In the genomic region with DNA sequence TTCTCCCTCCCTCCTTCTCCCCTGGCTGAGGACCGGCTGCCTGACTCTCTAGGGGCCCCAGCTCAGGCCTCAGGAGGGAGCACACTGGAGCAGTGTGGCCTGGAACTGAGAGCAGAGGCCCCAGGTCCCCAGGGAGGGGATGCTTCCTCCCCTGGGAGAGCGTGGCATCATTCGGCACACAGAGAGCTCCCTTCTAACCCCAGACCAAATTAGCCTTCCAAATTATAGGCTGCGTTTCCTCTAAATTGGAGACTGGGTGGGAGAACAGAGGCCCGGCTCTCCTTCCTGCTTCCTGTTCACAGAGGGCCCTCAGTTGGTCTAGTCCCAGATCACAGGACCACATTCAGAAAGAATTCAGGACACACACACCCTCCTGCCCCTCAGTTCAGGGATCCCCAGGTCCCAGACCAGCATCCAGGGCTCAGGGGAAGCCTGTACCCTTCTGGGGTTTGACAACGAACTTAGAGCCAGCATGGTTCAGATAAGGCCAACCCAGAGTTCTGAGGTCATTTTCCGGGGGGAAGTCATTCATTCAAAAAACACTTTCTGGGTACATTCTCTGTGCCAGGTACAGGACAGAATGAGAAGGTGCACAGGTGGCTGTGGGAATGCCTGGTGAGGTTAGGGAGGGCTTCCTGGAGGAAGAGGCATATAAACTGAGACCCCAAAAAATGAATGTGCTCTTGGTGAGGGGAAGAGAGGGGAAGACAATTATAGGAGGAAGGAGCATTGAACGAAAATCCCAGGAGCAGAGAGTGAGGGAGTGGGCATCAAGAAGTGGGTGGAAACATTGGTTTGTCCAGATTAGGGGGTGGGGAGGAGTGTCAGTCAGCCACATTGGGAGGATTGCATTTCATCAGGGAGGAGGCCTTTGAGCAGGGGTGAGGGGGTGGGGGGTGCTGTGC, we compare ENCODE assay signal across 9 cellular contexts. TPM values are rescaled to one million over a fixed set of nuclear protein-coding genes. Genes with fewer than 3 reads are reported as not detected.
DNase-seq lines count a peak whose midpoint lies in the region; ATAC-seq, FAIRE-seq and TF ChIP-seq lines count a peak whose summit lies in the region.
"Had no signal": no experiment of that assay in that cellular context is flagged by ENCODE, and none has a peak within 500 bp of the region (broad histone marks: within the 10 kb centered on the region; RNA-seq: fewer than 3 reads in every experiment).

No MANE protein-coding gene starts in this region.

- FAIRE-seq in D721Med (lab: Jason Lieb, UNC), result no peak

- no peak overlapping the region for H3K4me3 Mint-ChIP-seq in activated B cell treated with CpG ODN at 0.5 μM for 24 hours
- no peak overlapping the region for H3K4me3 Mint-ChIP-seq in stimulated activated naive B cell treated with anti-CD40 and anti-IgM and Interleukin-4, amounts not matched to agents 10 μg/mL and 1 μg/mL and 100 μg/mL, for 72 hours

- H3K27me3 Mint-ChIP-seq in activated B cell treated with CpG ODN at 0.5 μM for 24 hours, result no peaks in the 10 kb centered on the region
- peaks cover 4 to 15% of the 10 kb centered on the region in 2 donors for H3K27me3 Mint-ChIP-seq in stimulated activated naive B cell treated with anti-CD40 and anti-IgM and Interleukin-4, amounts not matched to agents 10 μg/mL and 1 μg/mL and 100 μg/mL, for 72 hours

- H3K4me1 Mint-ChIP-seq in activated B cell treated with CpG ODN at 0.5 μM for 24 hours, result peaks cover 23% of the 10 kb centered on the region
- peaks cover 37 to 48% of the 10 kb centered on the region in 2 donors for H3K4me1 Mint-ChIP-seq in stimulated activated naive B cell treated with anti-CD40 and anti-IgM and Interleukin-4, amounts not matched to agents 10 μg/mL and 1 μg/mL and 100 μg/mL, for 72 hours

- ATAC-seq in HG02678 (IDR thresholded peaks at IDR 0.05; ENCODE audit: unreplicated experiment), result peak; percentile 67
- peak; percentile 93 for ATAC-seq in activated B cell treated with CpG ODN at 0.5 μM for 24 hours (ENCODE audit: low read depth)
- peak; percentile 89 to 91 for ATAC-seq in stimulated activated naive B cell treated with anti-CD40 and anti-IgM and Interleukin-4, amounts not matched to agents 10 μg/mL and 1 μg/mL and 100 μg/mL, for 72 hours (replicated peaks)

- intact Hi-C loops in activated B cell treated with CpG ODN at 0.5 μM for 24 hours (cut with micrococcal nuclease), result no loop called here

- POLR2A ChIA-PET in activated B cell treated with CpG ODN at 0.5 μM for 24 hours (lab: Charles Lee), result interaction anchor here (1.0 kb wide), 1 partner anchor 12 kb away, joined by 3 read pairs; no protein-coding TSS in a partner anchor

- no peaks in the 10 kb centered on the region for H3K36me3 Mint-ChIP-seq in activated B cell treated with CpG ODN at 0.5 μM for 24 hours (ENCODE audit: low read depth)
- no peaks in the 10 kb centered on the region for H3K36me3 Mint-ChIP-seq in stimulated activated naive B cell treated with anti-CD40 and anti-IgM and Interleukin-4, amounts not matched to agents 10 μg/mL and 1 μg/mL and 100 μg/mL, for 72 hours

- TF ChIP-seq CTCF in activated B cell treated with CpG ODN at 0.5 μM for 24 hours (IDR thresholded peaks at IDR 0.05), result no peak
- no peak for TF ChIP-seq CTCF in D721Med (IDR thresholded peaks at IDR 0.05; ENCODE audit: insufficient read depth, missing control alignments)

- CTCF ChIA-PET in activated B cell treated with CpG ODN at 0.5 μM for 24 hours (lab: Charles Lee), result no interaction called here

- no peaks in the 10 kb centered on the region for H3K9me3 Mint-ChIP-seq in activated B cell treated with CpG ODN at 0.5 μM for 24 hours
- no peaks in the 10 kb centered on the region for H3K9me3 Mint-ChIP-seq in stimulated activated naive B cell treated with anti-CD40 and anti-IgM and Interleukin-4, amounts not matched to agents 10 μg/mL and 1 μg/mL and 100 μg/mL, for 72 hours

- no peak overlapping the region for H3K27ac Mint-ChIP-seq in activated B cell treated with CpG ODN at 0.5 μM for 24 hours
- no peak overlapping the region for H3K27ac Mint-ChIP-seq in stimulated activated naive B cell treated with anti-CD40 and anti-IgM and Interleukin-4, amounts not matched to agents 10 μg/mL and 1 μg/mL and 100 μg/mL, for 72 hours

- peak; percentile 47 for DNase-seq in NCI-H82 (lab: John Stamatoyannopoulos, UW)
- no peak for DNase-seq in NCI-H82 treated with DMSO at 0.1 percent for 48 hours (lab: John Stamatoyannopoulos, UW; ENCODE audit: unreplicated experiment)
- peak; percentile 40 for DNase-seq in activated B cell treated with CpG ODN at 0.5 μM for 24 hours
- peak; percentile 72 for DNase-seq in stimulated activated naive B cell treated with anti-CD40 and anti-IgM and Interleukin-4, amounts not matched to agents 10 μg/mL and 1 μg/mL and 100 μg/mL, for 72 hours
- DNase-seq in NCI-H748 (lab: John Stamatoyannopoulos, UW; ENCODE audit: unreplicated experiment), result no peak
- no peak for DNase-seq in kidney tubule cell (ENCODE audit: low spot score)
- no peak for DNase-seq in D721Med (ENCODE audit: insufficient read length, low spot score)
- DNase-seq: dermis blood vessel endothelial cell had no signal

RNA-seq across cellular contexts. Expression of gene RPL29, which starts 28.4 kb away (rescaled TPM):
- total RNA-seq in activated B cell treated with CpG ODN at 0.5 μM for 24 hours, result 1,884 and 2,140 TPM in 2 replicates

RNA-seq across cellular contexts. Expression of gene DUSP7, which starts 32.3 kb away (rescaled TPM):
- total RNA-seq in activated B cell treated with CpG ODN at 0.5 μM for 24 hours, result 3.7 and 4.3 TPM in 2 replicates

RNA-seq across cellular contexts. Expression of gene ACY1, which starts 40.8 kb away (rescaled TPM):
- 24.9 and 26.7 TPM in 2 replicates for total RNA-seq in activated B cell treated with CpG ODN at 0.5 μM for 24 hours

RNA-seq across cellular contexts. Expression of gene ABHD14A, which starts 49.2 kb away (rescaled TPM):
- total RNA-seq in activated B cell treated with CpG ODN at 0.5 μM for 24 hours, result 5.1 and 5.2 TPM in 2 replicates

RNA-seq across cellular contexts. Expression of gene ABHD14B, which starts 50.3 kb away (rescaled TPM):
- total RNA-seq in activated B cell treated with CpG ODN at 0.5 μM for 24 hours, result 51.6 and 55.6 TPM in 2 replicates

Comparison
In these comparisons a context has a peak if more than half of its experiments do, and no peak if none do; other contexts are left out.
1. DNase-seq: peak in NCI-H82 (single experiment), activated B cell treated with CpG ODN at 0.5 μM for 24 hours (single experiment) and stimulated activated naive B cell treated with anti-CD40 and anti-IgM and Interleukin-4, amounts not matched to agents 10 μg/mL and 1 μg/mL and 100 μg/mL, for 72 hours (single experiment); none in NCI-H82 treated with DMSO at 0.1 percent for 48 hours (single experiment), NCI-H748 (single experiment), kidney tubule cell (single experiment) and D721Med (single experiment).
2. Peak in every context shown above with its lines, with median percentiles within 50 percentile points of each other: ATAC-seq.